In genomic region chr3:30122359-30122758, GRCh38 we compare ENCODE assay signal across 28 cellular contexts.
"Had no signal": no experiment of that assay in that cellular context is flagged by ENCODE, and none has a peak within 500 bp of the region (broad histone marks: within the 10 kb centered on the region; RNA-seq: fewer than 3 reads in every experiment).

No MANE protein-coding gene starts in this region.

- H3K36me3 ChIP-seq: adrenal gland, breast epithelium, colonic mucosa had no signal

- H3K36me3 Mint-ChIP-seq: activated naive CD8-positive, alpha-beta T cell treated with anti-CD3 and anti-CD28 coated beads, Interleukin-2, amount 10 ng/mL, durations not matched to agents 7 days and 5 days; WTC11 had no signal

- H3K9me3 ChIP-seq: adrenal gland, breast epithelium, colonic mucosa had no signal

- H3K4me3 ChIP-seq: adrenal gland, breast epithelium, colonic mucosa had no signal

- H3K27me3 Mint-ChIP-seq: activated naive CD8-positive, alpha-beta T cell treated with anti-CD3 and anti-CD28 coated beads, Interleukin-2, amount 10 ng/mL, durations not matched to agents 7 days and 5 days had no signal

- H3K4me1 Mint-ChIP-seq: activated naive CD8-positive, alpha-beta T cell treated with anti-CD3 and anti-CD28 coated beads, Interleukin-2, amount 10 ng/mL, durations not matched to agents 7 days and 5 days had no signal

- DNase-seq: activated CD4-positive, alpha-beta T cell treated with anti-CD3 and anti-CD28 coated beads for 48 hours; activated CD4-positive, alpha-beta T cell treated with anti-CD3 and anti-CD28 coated beads, Interleukin-2, amount 50 U/mL, for 4 hours; activated CD4-positive, CD25-positive, alpha-beta regulatory T cell treated with anti-CD3 and anti-CD28 coated beads, Interleukin-2, amount 50 U/mL, for 72 hours; activated CD8-positive, alpha-beta memory T cell treated with anti-CD3 and anti-CD28 coated beads, Interleukin-2, amount 50 U/mL, for 48 hours; activated CD8-positive, alpha-beta T cell treated with anti-CD3 and anti-CD28 coated beads, Interleukin-2, amount 10 ng/mL, durations not matched to agents 7 days and 5 days; activated naive CD4-positive, alpha-beta T cell treated with anti-CD3 and anti-CD28 coated beads, Interleukin-2, amount 50 U/mL, for 16 hours; activated naive CD8-positive, alpha-beta T cell treated with anti-CD3 and anti-CD28 coated beads, Interleukin-2, amount 10 ng/mL, durations not matched to agents 7 days and 5 days; activated T-cell treated with anti-CD3 and anti-CD28 coated beads, Interleukin-2, amount 50 U/mL, for 1 hour; adrenal gland; anterior cingulate cortex; caudate nucleus; colonic mucosa; IMR-90; KG1; NCI-H1092; NCI-H1417; NCI-H1694; NCI-H2029 treated with DMSO at 0.1 percent for 48 hours; NCI-H345; NCI-H510A treated with DMSO at 0.1 percent for 48 hours; NCI-H69; NK-92 treated with Interleukin-12 subunit alpha and Interleukin-12 subunit beta, amount 100 ng/mL, for 24 hours; RPMI8226; T-helper 1 cell had no signal

- H3K27me3 ChIP-seq: adrenal gland, breast epithelium, colonic mucosa had no signal

- ATAC-seq: activated CD8-positive, alpha-beta T cell treated with anti-CD3 and anti-CD28 coated beads, Interleukin-2, amount 10 ng/mL, durations not matched to agents 7 days and 5 days; Panc1; Right ventricle myocardium inferior; WTC11 had no signal

- H3K27ac ChIP-seq: adrenal gland, breast epithelium, colonic mucosa had no signal

- H3K27ac Mint-ChIP-seq: activated CD8-positive, alpha-beta T cell treated with anti-CD3 and anti-CD28 coated beads, Interleukin-2, amount 10 ng/mL, durations not matched to agents 7 days and 5 days; activated naive CD8-positive, alpha-beta T cell treated with anti-CD3 and anti-CD28 coated beads, Interleukin-2, amount 10 ng/mL, durations not matched to agents 7 days and 5 days; WTC11 had no signal

- H3K4me3 Mint-ChIP-seq: activated CD8-positive, alpha-beta T cell treated with anti-CD3 and anti-CD28 coated beads, Interleukin-2, amount 10 ng/mL, durations not matched to agents 7 days and 5 days; activated naive CD8-positive, alpha-beta T cell treated with anti-CD3 and anti-CD28 coated beads, Interleukin-2, amount 10 ng/mL, durations not matched to agents 7 days and 5 days; WTC11 had no signal

- H3K4me1 ChIP-seq: adrenal gland, breast epithelium, colonic mucosa had no signal
